ENCODE assay signal across 23 cellular contexts in genomic region chr15:96544162-96544756, GRCh38.
"Had no signal": no experiment of that assay in that cellular context is flagged by ENCODE, and none has a peak within 500 bp of the region (broad histone marks: within the 10 kb centered on the region; RNA-seq: fewer than 3 reads in every experiment).

No MANE protein-coding gene starts in this region.

- H3K36me3 ChIP-seq: brain microvascular endothelial cell, heart right ventricle, ovary, right lobe of liver, stomach had no signal

- H3K27me3 ChIP-seq: brain microvascular endothelial cell, ovary, right lobe of liver, stomach, testis had no signal

- DNase-seq: activated CD4-positive, alpha-beta T cell treated with anti-CD3 and anti-CD28 coated beads, Interleukin-2, amount 10 ng/mL, durations not matched to agents 7 days and 5 days; activated CD8-positive, alpha-beta T cell treated with anti-CD3 and anti-CD28 coated beads, Interleukin-2, amount 10 ng/mL, durations not matched to agents 7 days and 5 days; activated naive CD4-positive, alpha-beta T cell treated with anti-CD3 and anti-CD28 coated beads, Interleukin-2, amount 10 ng/mL, durations not matched to agents 7 days and 5 days; activated naive CD8-positive, alpha-beta T cell treated with anti-CD3 and anti-CD28 coated beads, Interleukin-2, amount 50 U/mL, for 24 hours; activated T-cell treated with anti-CD3 and anti-CD28 coated beads, Interleukin-2, amount 50 U/mL, for 24 hours; aorta; brain microvascular endothelial cell; central memory CD4-positive, alpha-beta T cell; heart right ventricle; kidney glomerular epithelial cell; left ventricle myocardium superior; naive B cell; ovary; right lobe of liver; small intestine; stimulated activated CD4-positive, alpha-beta T cell treated with anti-CD3 and anti-CD28 coated beads, Interleukin-15, amount 100 ng/mL, for 24 hours; stimulated activated CD4-positive, alpha-beta T cell treated with anti-CD3 and anti-CD28 coated beads, Interleukin-4, amount 100 ng/mL, for 1 hour; stomach; T1000; testis had no signal

- FAIRE-seq: colon, small intestine had no signal

- H3K9me3 Mint-ChIP-seq: activated CD4-positive, alpha-beta T cell treated with anti-CD3 and anti-CD28 coated beads, Interleukin-2, amount 10 ng/mL, durations not matched to agents 7 days and 5 days; activated naive CD4-positive, alpha-beta T cell treated with anti-CD3 and anti-CD28 coated beads, Interleukin-2, amount 10 ng/mL, durations not matched to agents 7 days and 5 days; activated naive CD8-positive, alpha-beta T cell treated with anti-CD3 and anti-CD28 coated beads, Interleukin-2, amount 50 U/mL, for 24 hours; activated T-cell treated with anti-CD3 and anti-CD28 coated beads, Interleukin-2, amount 50 U/mL, for 24 hours; type B pancreatic cell had no signal

- H3K9me3 ChIP-seq: heart right ventricle, ovary, right lobe of liver, stomach, testis had no signal

- H3K27me3 Mint-ChIP-seq: activated CD4-positive, alpha-beta T cell treated with anti-CD3 and anti-CD28 coated beads, Interleukin-2, amount 10 ng/mL, durations not matched to agents 7 days and 5 days; activated naive CD4-positive, alpha-beta T cell treated with anti-CD3 and anti-CD28 coated beads, Interleukin-2, amount 10 ng/mL, durations not matched to agents 7 days and 5 days; activated T-cell treated with anti-CD3 and anti-CD28 coated beads, Interleukin-2, amount 50 U/mL, for 24 hours; memory B cell; naive B cell; type B pancreatic cell had no signal

- H3K27ac ChIP-seq: brain microvascular endothelial cell, heart right ventricle, ovary, right lobe of liver, stomach, testis had no signal

- H3K36me3 Mint-ChIP-seq: activated naive CD4-positive, alpha-beta T cell treated with anti-CD3 and anti-CD28 coated beads, Interleukin-2, amount 10 ng/mL, durations not matched to agents 7 days and 5 days; memory B cell; naive B cell; type B pancreatic cell had no signal

- H3K4me3 ChIP-seq: heart right ventricle, ovary, right lobe of liver, stomach, testis had no signal

- H3K4me1 Mint-ChIP-seq: activated CD4-positive, alpha-beta T cell treated with anti-CD3 and anti-CD28 coated beads, Interleukin-2, amount 10 ng/mL, durations not matched to agents 7 days and 5 days; activated naive CD4-positive, alpha-beta T cell treated with anti-CD3 and anti-CD28 coated beads, Interleukin-2, amount 10 ng/mL, durations not matched to agents 7 days and 5 days; activated naive CD8-positive, alpha-beta T cell treated with anti-CD3 and anti-CD28 coated beads, Interleukin-2, amount 50 U/mL, for 24 hours; memory B cell; naive B cell had no signal

- H3K4me1 ChIP-seq: heart right ventricle, right lobe of liver, stomach, testis had no signal

- H3K27ac Mint-ChIP-seq: activated CD4-positive, alpha-beta T cell treated with anti-CD3 and anti-CD28 coated beads, Interleukin-2, amount 10 ng/mL, durations not matched to agents 7 days and 5 days; activated CD8-positive, alpha-beta T cell treated with anti-CD3 and anti-CD28 coated beads, Interleukin-2, amount 10 ng/mL, durations not matched to agents 7 days and 5 days; activated naive CD4-positive, alpha-beta T cell treated with anti-CD3 and anti-CD28 coated beads, Interleukin-2, amount 10 ng/mL, durations not matched to agents 7 days and 5 days; activated naive CD8-positive, alpha-beta T cell treated with anti-CD3 and anti-CD28 coated beads, Interleukin-2, amount 50 U/mL, for 24 hours; activated T-cell treated with anti-CD3 and anti-CD28 coated beads, Interleukin-2, amount 50 U/mL, for 24 hours; memory B cell; naive B cell; type B pancreatic cell had no signal

- H3K4me3 Mint-ChIP-seq: activated CD4-positive, alpha-beta T cell treated with anti-CD3 and anti-CD28 coated beads, Interleukin-2, amount 10 ng/mL, durations not matched to agents 7 days and 5 days; activated CD8-positive, alpha-beta T cell treated with anti-CD3 and anti-CD28 coated beads, Interleukin-2, amount 10 ng/mL, durations not matched to agents 7 days and 5 days; activated naive CD4-positive, alpha-beta T cell treated with anti-CD3 and anti-CD28 coated beads, Interleukin-2, amount 10 ng/mL, durations not matched to agents 7 days and 5 days; activated naive CD8-positive, alpha-beta T cell treated with anti-CD3 and anti-CD28 coated beads, Interleukin-2, amount 50 U/mL, for 24 hours; activated T-cell treated with anti-CD3 and anti-CD28 coated beads, Interleukin-2, amount 50 U/mL, for 24 hours; memory B cell; naive B cell; type B pancreatic cell had no signal
